Comparison of ENCODE assay signal across 1 cellular context in the genomic region with DNA sequence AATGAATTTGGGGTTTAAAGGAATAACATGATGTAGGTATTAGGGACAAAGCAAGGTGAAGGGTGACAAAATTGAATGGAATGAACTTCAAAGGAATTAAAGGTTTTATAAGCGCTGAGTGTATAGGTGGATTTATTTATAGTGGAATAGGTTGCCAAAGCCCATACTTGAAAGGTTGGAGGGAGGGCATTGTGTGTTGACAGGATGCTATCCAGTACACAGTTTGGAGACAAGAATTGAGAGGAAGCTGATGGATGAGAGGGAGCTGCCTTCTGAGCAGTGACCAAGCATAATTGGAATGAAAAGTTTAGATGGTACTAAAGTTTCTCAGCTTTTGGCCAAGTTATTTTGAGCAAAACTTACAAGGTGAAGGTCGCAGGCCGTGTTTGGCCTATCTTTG.
TF ChIP-seq lines count a peak whose summit lies in the region.

No MANE protein-coding gene starts in this region.

TF ChIP-seq in H1, 55 proteins besides CTCF, POLR2A, EP300 and RAD21 (continued from another document):
- TF ChIP-seq HDAC2 (IDR thresholded peaks at IDR 0.05; ENCODE audit: borderline replicate concordance in 1 of 2, low read depth in 2 of 2, low read length in 2 of 2) (no peak), CTBP2 (IDR thresholded peaks at IDR 0.05; ENCODE audit: borderline replicate concordance, insufficient read depth, insufficient read length, low read length) (no peak), SUZ12 (IDR thresholded peaks at IDR 0.05; ENCODE audit: low read length) (no peak), RNF2 (IDR thresholded peaks at IDR 0.05; ENCODE audit: borderline replicate concordance, low read depth, low read length, missing control alignments, poor library complexity, severe bottlenecking) (no peak), CBX8 (IDR thresholded peaks at IDR 0.05; ENCODE audit: borderline replicate concordance, low read depth, low read length) (no peak), BCL11A (IDR thresholded peaks at IDR 0.05; ENCODE audit: low read depth in 2 of 2, low read length in 2 of 2) (no peak), POU5F1 (IDR thresholded peaks at IDR 0.05; ENCODE audit: low read depth, low read length) (no peak), MAFK (IDR thresholded peaks at IDR 0.05; ENCODE audit: low read depth, low read length) (no peak), YY1 (IDR thresholded peaks at IDR 0.05; ENCODE audit: low read depth, low read length) (no peak)
- TF ChIP-seq, protein P1, sequence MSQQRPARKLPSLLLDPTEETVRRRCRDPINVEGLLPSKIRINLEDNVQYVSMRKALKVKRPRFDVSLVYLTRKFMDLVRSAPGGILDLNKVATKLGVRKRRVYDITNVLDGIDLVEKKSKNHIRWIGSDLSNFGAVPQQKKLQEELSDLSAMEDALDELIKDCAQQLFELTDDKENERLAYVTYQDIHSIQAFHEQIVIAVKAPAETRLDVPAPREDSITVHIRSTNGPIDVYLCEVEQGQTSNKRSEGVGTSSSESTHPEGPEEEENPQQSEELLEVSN (IDR thresholded peaks at IDR 0.05): no peak
